1 cellular context compared by ENCODE assay signal in the genomic region with DNA sequence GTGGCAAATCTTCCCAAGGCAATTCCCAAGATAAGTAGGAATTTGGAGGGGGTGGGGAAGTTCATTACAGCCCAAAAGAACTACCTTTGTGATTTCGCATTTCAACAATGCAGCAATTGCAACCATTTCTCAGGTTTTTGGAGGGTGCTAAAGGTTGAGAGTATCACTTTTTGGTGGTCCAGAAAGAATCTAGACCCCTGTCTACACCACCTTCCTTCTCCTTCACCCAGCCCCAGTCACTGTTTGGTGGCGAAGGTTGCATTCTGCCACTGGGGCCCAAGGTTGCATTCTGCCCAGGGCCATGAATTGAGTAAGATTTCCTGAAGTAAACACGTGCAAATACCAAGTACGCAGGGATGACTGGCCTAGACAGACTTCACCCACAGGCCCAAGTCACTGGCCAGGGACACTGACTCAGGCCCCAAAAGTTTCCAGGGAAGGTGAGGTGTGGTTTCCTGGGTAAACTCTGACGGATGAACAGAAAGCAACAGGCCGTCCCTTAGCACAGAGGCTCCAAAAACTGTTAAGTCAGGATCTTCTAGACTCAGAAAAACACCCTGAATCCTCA.
TF ChIP-seq lines count a peak whose summit lies in the region.

No MANE protein-coding gene starts in this region.

TF ChIP-seq in H1, 55 proteins besides CTCF, POLR2A, EP300 and RAD21:
- TF ChIP-seq ATF2 (IDR thresholded peaks at IDR 0.05; ENCODE audit: low read length) (no peak), SUZ12 (IDR thresholded peaks at IDR 0.05; ENCODE audit: low read length) (no peak), TCF12 (IDR thresholded peaks at IDR 0.05; ENCODE audit: low read depth, low read length) (no peak), TAF1 (IDR thresholded peaks at IDR 0.05; ENCODE audit: low read depth, low read length) (no peak), SP4 (IDR thresholded peaks at IDR 0.05; ENCODE audit: low read length) (no peak), TBP (IDR thresholded peaks at IDR 0.05; ENCODE audit: low read depth, low read length) (no peak), BRCA1 (IDR thresholded peaks at IDR 0.05; ENCODE audit: low read depth, low read length) (no peak), RNF2 (IDR thresholded peaks at IDR 0.05; ENCODE audit: borderline replicate concordance, low read depth, low read length, missing control alignments, poor library complexity, severe bottlenecking) (no peak), MAFK (IDR thresholded peaks at IDR 0.05; ENCODE audit: low read depth, low read length) (no peak), RBBP5 (IDR thresholded peaks at IDR 0.05; ENCODE audit: borderline replicate concordance, low read depth, low read length) (no peak), ASH2L (IDR thresholded peaks at IDR 0.05; ENCODE audit: low read length) (no peak), BCL11A (IDR thresholded peaks at IDR 0.05; ENCODE audit: low read depth in 2 of 2, low read length in 2 of 2) (no peak), KDM5A (IDR thresholded peaks at IDR 0.05; ENCODE audit: low read length) (no peak), SRF (IDR thresholded peaks at IDR 0.05; ENCODE audit: low read depth, low read length) (no peak), USF2 (IDR thresholded peaks at IDR 0.05; ENCODE audit: low read length) (no peak), RFX5 (IDR thresholded peaks at IDR 0.05; ENCODE audit: borderline replicate concordance, low read depth, low read length) (no peak), SAP30 (IDR thresholded peaks at IDR 0.05; ENCODE audit: insufficient read depth, insufficient replicate concordance, low read length) (no peak), CHD2 (IDR thresholded peaks at IDR 0.05; ENCODE audit: low read length) (no peak)
- TF ChIP-seq, protein P1, sequence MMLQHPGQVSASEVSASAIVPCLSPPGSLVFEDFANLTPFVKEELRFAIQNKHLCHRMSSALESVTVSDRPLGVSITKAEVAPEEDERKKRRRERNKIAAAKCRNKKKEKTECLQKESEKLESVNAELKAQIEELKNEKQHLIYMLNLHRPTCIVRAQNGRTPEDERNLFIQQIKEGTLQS (IDR thresholded peaks at IDR 0.05; ENCODE audit: insufficient read depth, low read depth, low read length) = no peak
- TF ChIP-seq, protein P2, sequence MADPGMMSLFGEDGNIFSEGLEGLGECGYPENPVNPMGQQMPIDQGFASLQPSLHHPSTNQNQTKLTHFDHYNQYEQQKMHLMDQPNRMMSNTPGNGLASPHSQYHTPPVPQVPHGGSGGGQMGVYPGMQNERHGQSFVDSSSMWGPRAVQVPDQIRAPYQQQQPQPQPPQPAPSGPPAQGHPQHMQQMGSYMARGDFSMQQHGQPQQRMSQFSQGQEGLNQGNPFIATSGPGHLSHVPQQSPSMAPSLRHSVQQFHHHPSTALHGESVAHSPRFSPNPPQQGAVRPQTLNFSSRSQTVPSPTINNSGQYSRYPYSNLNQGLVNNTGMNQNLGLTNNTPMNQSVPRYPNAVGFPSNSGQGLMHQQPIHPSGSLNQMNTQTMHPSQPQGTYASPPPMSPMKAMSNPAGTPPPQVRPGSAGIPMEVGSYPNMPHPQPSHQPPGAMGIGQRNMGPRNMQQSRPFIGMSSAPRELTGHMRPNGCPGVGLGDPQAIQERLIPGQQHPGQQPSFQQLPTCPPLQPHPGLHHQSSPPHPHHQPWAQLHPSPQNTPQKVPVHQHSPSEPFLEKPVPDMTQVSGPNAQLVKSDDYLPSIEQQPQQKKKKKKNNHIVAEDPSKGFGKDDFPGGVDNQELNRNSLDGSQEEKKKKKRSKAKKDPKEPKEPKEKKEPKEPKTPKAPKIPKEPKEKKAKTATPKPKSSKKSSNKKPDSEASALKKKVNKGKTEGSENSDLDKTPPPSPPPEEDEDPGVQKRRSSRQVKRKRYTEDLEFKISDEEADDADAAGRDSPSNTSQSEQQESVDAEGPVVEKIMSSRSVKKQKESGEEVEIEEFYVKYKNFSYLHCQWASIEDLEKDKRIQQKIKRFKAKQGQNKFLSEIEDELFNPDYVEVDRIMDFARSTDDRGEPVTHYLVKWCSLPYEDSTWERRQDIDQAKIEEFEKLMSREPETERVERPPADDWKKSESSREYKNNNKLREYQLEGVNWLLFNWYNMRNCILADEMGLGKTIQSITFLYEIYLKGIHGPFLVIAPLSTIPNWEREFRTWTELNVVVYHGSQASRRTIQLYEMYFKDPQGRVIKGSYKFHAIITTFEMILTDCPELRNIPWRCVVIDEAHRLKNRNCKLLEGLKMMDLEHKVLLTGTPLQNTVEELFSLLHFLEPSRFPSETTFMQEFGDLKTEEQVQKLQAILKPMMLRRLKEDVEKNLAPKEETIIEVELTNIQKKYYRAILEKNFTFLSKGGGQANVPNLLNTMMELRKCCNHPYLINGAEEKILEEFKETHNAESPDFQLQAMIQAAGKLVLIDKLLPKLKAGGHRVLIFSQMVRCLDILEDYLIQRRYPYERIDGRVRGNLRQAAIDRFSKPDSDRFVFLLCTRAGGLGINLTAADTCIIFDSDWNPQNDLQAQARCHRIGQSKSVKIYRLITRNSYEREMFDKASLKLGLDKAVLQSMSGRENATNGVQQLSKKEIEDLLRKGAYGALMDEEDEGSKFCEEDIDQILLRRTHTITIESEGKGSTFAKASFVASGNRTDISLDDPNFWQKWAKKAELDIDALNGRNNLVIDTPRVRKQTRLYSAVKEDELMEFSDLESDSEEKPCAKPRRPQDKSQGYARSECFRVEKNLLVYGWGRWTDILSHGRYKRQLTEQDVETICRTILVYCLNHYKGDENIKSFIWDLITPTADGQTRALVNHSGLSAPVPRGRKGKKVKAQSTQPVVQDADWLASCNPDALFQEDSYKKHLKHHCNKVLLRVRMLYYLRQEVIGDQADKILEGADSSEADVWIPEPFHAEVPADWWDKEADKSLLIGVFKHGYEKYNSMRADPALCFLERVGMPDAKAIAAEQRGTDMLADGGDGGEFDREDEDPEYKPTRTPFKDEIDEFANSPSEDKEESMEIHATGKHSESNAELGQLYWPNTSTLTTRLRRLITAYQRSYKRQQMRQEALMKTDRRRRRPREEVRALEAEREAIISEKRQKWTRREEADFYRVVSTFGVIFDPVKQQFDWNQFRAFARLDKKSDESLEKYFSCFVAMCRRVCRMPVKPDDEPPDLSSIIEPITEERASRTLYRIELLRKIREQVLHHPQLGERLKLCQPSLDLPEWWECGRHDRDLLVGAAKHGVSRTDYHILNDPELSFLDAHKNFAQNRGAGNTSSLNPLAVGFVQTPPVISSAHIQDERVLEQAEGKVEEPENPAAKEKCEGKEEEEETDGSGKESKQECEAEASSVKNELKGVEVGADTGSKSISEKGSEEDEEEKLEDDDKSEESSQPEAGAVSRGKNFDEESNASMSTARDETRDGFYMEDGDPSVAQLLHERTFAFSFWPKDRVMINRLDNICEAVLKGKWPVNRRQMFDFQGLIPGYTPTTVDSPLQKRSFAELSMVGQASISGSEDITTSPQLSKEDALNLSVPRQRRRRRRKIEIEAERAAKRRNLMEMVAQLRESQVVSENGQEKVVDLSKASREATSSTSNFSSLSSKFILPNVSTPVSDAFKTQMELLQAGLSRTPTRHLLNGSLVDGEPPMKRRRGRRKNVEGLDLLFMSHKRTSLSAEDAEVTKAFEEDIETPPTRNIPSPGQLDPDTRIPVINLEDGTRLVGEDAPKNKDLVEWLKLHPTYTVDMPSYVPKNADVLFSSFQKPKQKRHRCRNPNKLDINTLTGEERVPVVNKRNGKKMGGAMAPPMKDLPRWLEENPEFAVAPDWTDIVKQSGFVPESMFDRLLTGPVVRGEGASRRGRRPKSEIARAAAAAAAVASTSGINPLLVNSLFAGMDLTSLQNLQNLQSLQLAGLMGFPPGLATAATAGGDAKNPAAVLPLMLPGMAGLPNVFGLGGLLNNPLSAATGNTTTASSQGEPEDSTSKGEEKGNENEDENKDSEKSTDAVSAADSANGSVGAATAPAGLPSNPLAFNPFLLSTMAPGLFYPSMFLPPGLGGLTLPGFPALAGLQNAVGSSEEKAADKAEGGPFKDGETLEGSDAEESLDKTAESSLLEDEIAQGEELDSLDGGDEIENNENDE (IDR thresholded peaks at IDR 0.05; ENCODE audit: insufficient replicate concordance, low read length) = no peak
